ENCODE assay signal across 14 cellular contexts in the genomic region with DNA sequence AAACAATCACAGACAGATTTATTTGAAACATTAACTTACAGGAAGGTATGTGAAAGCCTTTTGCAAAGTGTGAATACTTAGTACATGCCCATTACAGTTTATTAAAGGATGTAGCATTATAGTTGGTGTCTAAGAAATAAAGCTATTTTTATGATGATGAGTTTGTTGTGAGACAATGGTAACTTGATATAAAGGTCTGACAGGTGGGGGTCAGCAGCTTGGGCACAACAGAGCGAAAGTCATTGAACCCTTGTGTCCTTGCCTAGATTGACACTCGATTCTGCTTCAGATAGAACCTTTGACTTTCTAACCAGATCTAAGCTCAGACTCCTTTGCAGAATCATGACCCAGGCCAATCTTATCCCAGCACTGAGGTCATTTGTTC.
DNase-seq lines count a peak whose midpoint lies in the region; ATAC-seq and TF ChIP-seq lines count a peak whose summit lies in the region.
"Had no signal": no experiment of that assay in that cellular context is flagged by ENCODE, and none has a peak within 500 bp of the region (broad histone marks: within the 10 kb centered on the region; RNA-seq: fewer than 3 reads in every experiment).

No MANE protein-coding gene starts in this region.

- no peak overlapping the region for H2AFZ ChIP-seq in PC-3 (ENCODE audit: low read length)

- no peaks in the 10 kb centered on the region for H4K20me1 ChIP-seq in PC-3 (ENCODE audit: low read length)
- H4K20me1 ChIP-seq: BLaER1 had no signal

- no peaks in the 10 kb centered on the region for H3K9me3 ChIP-seq in PC-3 (ENCODE audit: low read length)
- no peaks in the 10 kb centered on the region for H3K9me3 ChIP-seq in gastrocnemius medialis
- H3K9me3 ChIP-seq in transverse colon, result no peaks in the 10 kb centered on the region
- H3K9me3 ChIP-seq: A549, BLaER1 had no signal

- no peak overlapping the region for H3K27ac ChIP-seq in PC-3 (ENCODE audit: low read length)
- H3K27ac ChIP-seq in gastrocnemius medialis, result peak overlapping the region; percentile 78 to 88 (median 83)
- no peak overlapping the region for H3K27ac ChIP-seq in transverse colon
- H3K27ac ChIP-seq: BLaER1 had no signal

- no peaks in the 10 kb centered on the region for H3K9me2 ChIP-seq in PC-3 (replicated peaks; ENCODE audit: low read length)

- in situ Hi-C loops in gastrocnemius medialis (cut with MboI; ENCODE audit: low sequenced_read_pairs in 4 of 4) (no loop called here), transverse colon (cut with MboI; ENCODE audit: low pct_ligation_motif_present in 1 of 4, low pct_unique_long_range_greater_than_20kb in 1 of 4, low sequenced_read_pairs in 3 of 4) (no loop called here)

- intact Hi-C loops in PC-3 (cut with micrococcal nuclease) (no loop called here), gastrocnemius medialis (cut with DNase I; ENCODE audit: low total_unique reads) (no loop called here), transverse colon (cut with DNase I; ENCODE audit: low total_unique reads) (no loop called here)

- no peaks in the 10 kb centered on the region for H3F3A ChIP-seq in PC-3 (ENCODE audit: low read length, unreplicated experiment)

- no peak for TF ChIP-seq EP300 in transverse colon (IDR thresholded peaks at IDR 0.05; ENCODE audit: low read depth)

- POLR2A ChIA-PET in PC-3 (lab: Charles Lee; ENCODE audit: unreplicated experiment), result no interaction called here

- no peak for DNase-seq in PC-3
- no peak for DNase-seq in gastrocnemius medialis
- no peak for DNase-seq in transverse colon
- DNase-seq in SKM-1 (lab: John Stamatoyannopoulos, UW; ENCODE audit: unreplicated experiment), result no peak
- DNase-seq: CD4-positive, CD25-positive, alpha-beta regulatory T cell; DMS79; H7; IMR-90 had no signal

- H3K27ac Mint-ChIP-seq in nephron, result peak overlapping the region; percentile 80 to 97 (median 88)
- H3K27ac Mint-ChIP-seq: CD4-positive, CD25-positive, alpha-beta regulatory T cell; GM23338 had no signal

- 0 out of 2 replicates have a peak overlapping the region, but pooled peaks have one; percentile 52 for H3K4me2 ChIP-seq in PC-3 (ENCODE audit: low read length)
- H3K4me2 ChIP-seq: BLaER1 had no signal

- TF ChIP-seq CTCF in PC-3 (conservative IDR thresholded peaks at IDR 0.05; ENCODE audit: low read depth, low read length) (no peak), nephron (IDR thresholded peaks at IDR 0.05; ENCODE audit: unreplicated experiment in 3 of 3) (no peak), gastrocnemius medialis (IDR thresholded peaks at IDR 0.05 in 4 of 5, conservative IDR thresholded peaks at IDR 0.05 in 1 of 5) (no peak), transverse colon (IDR thresholded peaks at IDR 0.05) (no peak)

- WGBS in transverse colon (ENCODE audit: low coverage in 1 of 2), 2 donors, result 70 to 89% methylated on average over 1 to 2 of the region's 2 CpGs

- H3K36me3 Mint-ChIP-seq in nephron (ENCODE audit: low read depth), result no peaks in the 10 kb centered on the region
- H3K36me3 Mint-ChIP-seq: CD4-positive, CD25-positive, alpha-beta regulatory T cell had no signal

- BruUV-seq in PC-3 (replicated peaks; lab: Mats Ljungman, UMichigan), result no TSS peak

- H3K4me3 ChIP-seq in PC-3 (ENCODE audit: low read length) (no peak overlapping the region), gastrocnemius medialis (no peak overlapping the region), transverse colon (no peak overlapping the region)
- H3K4me3 ChIP-seq: BLaER1, GM12878, GM23338 had no signal

- H3K79me2 ChIP-seq in PC-3 (ENCODE audit: low read length), result no peaks in the 10 kb centered on the region

- no peak overlapping the region for H3K9ac ChIP-seq in PC-3 (ENCODE audit: low read length)
- H3K9ac ChIP-seq: BLaER1 had no signal

- no peaks in the 10 kb centered on the region for H3K36me3 ChIP-seq in PC-3 (ENCODE audit: low read depth, low read length)
- no peaks in the 10 kb centered on the region for H3K36me3 ChIP-seq in gastrocnemius medialis
- no peaks in the 10 kb centered on the region for H3K36me3 ChIP-seq in transverse colon
- H3K36me3 ChIP-seq: BLaER1 had no signal

- H3K4me1 ChIP-seq in PC-3 (ENCODE audit: insufficient read depth, low read length) (no peaks in the 10 kb centered on the region; the same call in 1 of the 2 replicates), gastrocnemius medialis (peaks cover 9 to 12% of the 10 kb centered on the region in 2 donors), transverse colon (no peaks in the 10 kb centered on the region)
- H3K4me1 ChIP-seq: A549, BLaER1 had no signal

- ATAC-seq in PC-3 (no peak), gastrocnemius medialis (peak in 1 of 2 donors; percentile 31), GM21367 (IDR thresholded peaks at IDR 0.05; ENCODE audit: unreplicated experiment) (no peak)
- ATAC-seq: GM12878 had no signal

- H3K27me3 ChIP-seq in PC-3 (ENCODE audit: low read length) (no peaks in the 10 kb centered on the region), gastrocnemius medialis (no peaks in the 10 kb centered on the region), transverse colon (no peaks in the 10 kb centered on the region)
- H3K27me3 ChIP-seq: BLaER1 had no signal

- peaks cover 9% of the 10 kb centered on the region for H3K4me1 Mint-ChIP-seq in nephron
- H3K4me1 Mint-ChIP-seq: CD4-positive, CD25-positive, alpha-beta regulatory T cell had no signal

- no peaks in the 10 kb centered on the region for H3K27me3 Mint-ChIP-seq in nephron (ENCODE audit: low read depth)
- H3K27me3 Mint-ChIP-seq: CD4-positive, CD25-positive, alpha-beta regulatory T cell had no signal

- TF ChIP-seq POLR2A in gastrocnemius medialis (IDR thresholded peaks at IDR 0.05), result no peak
- TF ChIP-seq POLR2A in transverse colon (IDR thresholded peaks at IDR 0.05), result no peak

- no peaks in the 10 kb centered on the region for H3K9me3 Mint-ChIP-seq in nephron
- H3K9me3 Mint-ChIP-seq: GM23338 had no signal

- no peak overlapping the region for H3K4me3 Mint-ChIP-seq in nephron
- H3K4me3 Mint-ChIP-seq: CD4-positive, CD25-positive, alpha-beta regulatory T cell; GM23338 had no signal

- CTCF ChIA-PET in PC-3 (lab: Charles Lee), result no interaction called here

Comparison
In these comparisons a context has a peak if more than half of its experiments do, and no peak if none do; other contexts are left out.
1. H3K27ac ChIP-seq: peak in gastrocnemius medialis (4 of 4); none in PC-3 (single experiment) and transverse colon (0 of 4).